Comparison of ENCODE assay signal across 8 cellular contexts in genomic region chrX:49919617-49920016, GRCh38.
A peak's percentile ranks its signal among the peaks of the same experiment; 100 is the strongest.
DNase-seq lines count a peak whose midpoint lies in the region; ATAC-seq, FAIRE-seq and TF ChIP-seq lines count a peak whose summit lies in the region.

No MANE protein-coding gene starts in this region.

- no peak for FAIRE-seq in HTR-8/SVneo (lab: Jason Lieb, UNC)

- H3K79me2 ChIP-seq in DND-41 (ENCODE audit: insufficient read depth, low read length): no peaks in the 10 kb centered on the region
- H3K79me2 ChIP-seq in parathyroid adenoma: no peaks in the 10 kb centered on the region

- no peak overlapping the region for H3K4me2 ChIP-seq in DND-41 (ENCODE audit: insufficient read depth, low read length)
- H3K4me2 ChIP-seq in parathyroid adenoma (ENCODE audit: low read length): no peak overlapping the region

- H3K9me3 ChIP-seq in DND-41 (ENCODE audit: insufficient read depth, low read length, severe bottlenecking) (no peaks in the 10 kb centered on the region), parathyroid adenoma (ENCODE audit: control insufficient read depth, low read length) (no peaks in the 10 kb centered on the region)

- H3K36me3 ChIP-seq in DND-41 (ENCODE audit: insufficient read depth, low read length) (no peaks in the 10 kb centered on the region), parathyroid adenoma (ENCODE audit: control insufficient read depth, insufficient read depth, low read length) (no peaks in the 10 kb centered on the region)

- H3K4me1 ChIP-seq in DND-41 (ENCODE audit: insufficient read depth, low read length): no peaks in the 10 kb centered on the region
- peaks cover 3% of the 10 kb centered on the region for H3K4me1 ChIP-seq in parathyroid adenoma

- no peaks in the 10 kb centered on the region for H3K27me3 ChIP-seq in DND-41 (ENCODE audit: insufficient read depth, low read length, poor library complexity)
- H3K27me3 ChIP-seq in parathyroid adenoma (ENCODE audit: control insufficient read depth, insufficient read depth, low read length): no peaks in the 10 kb centered on the region

- H3K27ac ChIP-seq in DND-41 (ENCODE audit: low read length) (no peak overlapping the region), parathyroid adenoma (no peak overlapping the region)

- H2AFZ ChIP-seq in DND-41 (ENCODE audit: low read depth, low read length) (no peak overlapping the region), parathyroid adenoma (peak overlapping the region; percentile 42)

- H3K4me3 ChIP-seq in DND-41 (ENCODE audit: low read depth in 1 of 2, low read length in 2 of 2): no peak overlapping the region
- H3K4me3 ChIP-seq in fibroblast of pulmonary artery (replicated peaks; ENCODE audit: low read depth, low read length): no peak overlapping the region
- no peak overlapping the region for H3K4me3 ChIP-seq in parathyroid adenoma (ENCODE audit: low read depth, low read length)

- ATAC-seq in DND-41 (ENCODE audit: insufficient read depth, low read depth) (no peak), GM21526 (IDR thresholded peaks at IDR 0.05; ENCODE audit: low FRiP score, unreplicated experiment) (no peak), GM19397 (IDR thresholded peaks at IDR 0.05; ENCODE audit: unreplicated experiment) (no peak)

- DNase-seq in DND-41 (peak; percentile 8), HTR-8/SVneo (ENCODE audit: insufficient read length, low spot score) (peak; percentile 4), fibroblast of pulmonary artery (ENCODE audit: low read depth) (peak; percentile 89), HuH-7 (ENCODE audit: low spot score) (no peak)
- DNase-seq in activated CD4-positive, alpha-beta T cell treated with anti-CD3 and anti-CD28 coated beads, Interleukin-2, amount 50 U/mL, for 1 hour: peak; percentile 8

- no peaks in the 10 kb centered on the region for H4K20me1 ChIP-seq in DND-41 (ENCODE audit: insufficient read depth, low read length)

- no peak overlapping the region for H3K9ac ChIP-seq in DND-41 (ENCODE audit: low read depth, low read length)
- H3K9ac ChIP-seq in parathyroid adenoma: no peak overlapping the region

- TF ChIP-seq CTCF in DND-41 (IDR thresholded peaks at IDR 0.05; ENCODE audit: borderline replicate concordance, extremely low read depth, low read length, poor library complexity, severe bottlenecking) (peak; percentile 76), fibroblast of pulmonary artery (IDR thresholded peaks at IDR 0.05; ENCODE audit: low read length, missing control alignments) (peak; percentile 74), parathyroid adenoma (IDR thresholded peaks at IDR 0.05) (peak; percentile 71)
